8 cellular contexts compared by ENCODE assay signal in the genomic region with DNA sequence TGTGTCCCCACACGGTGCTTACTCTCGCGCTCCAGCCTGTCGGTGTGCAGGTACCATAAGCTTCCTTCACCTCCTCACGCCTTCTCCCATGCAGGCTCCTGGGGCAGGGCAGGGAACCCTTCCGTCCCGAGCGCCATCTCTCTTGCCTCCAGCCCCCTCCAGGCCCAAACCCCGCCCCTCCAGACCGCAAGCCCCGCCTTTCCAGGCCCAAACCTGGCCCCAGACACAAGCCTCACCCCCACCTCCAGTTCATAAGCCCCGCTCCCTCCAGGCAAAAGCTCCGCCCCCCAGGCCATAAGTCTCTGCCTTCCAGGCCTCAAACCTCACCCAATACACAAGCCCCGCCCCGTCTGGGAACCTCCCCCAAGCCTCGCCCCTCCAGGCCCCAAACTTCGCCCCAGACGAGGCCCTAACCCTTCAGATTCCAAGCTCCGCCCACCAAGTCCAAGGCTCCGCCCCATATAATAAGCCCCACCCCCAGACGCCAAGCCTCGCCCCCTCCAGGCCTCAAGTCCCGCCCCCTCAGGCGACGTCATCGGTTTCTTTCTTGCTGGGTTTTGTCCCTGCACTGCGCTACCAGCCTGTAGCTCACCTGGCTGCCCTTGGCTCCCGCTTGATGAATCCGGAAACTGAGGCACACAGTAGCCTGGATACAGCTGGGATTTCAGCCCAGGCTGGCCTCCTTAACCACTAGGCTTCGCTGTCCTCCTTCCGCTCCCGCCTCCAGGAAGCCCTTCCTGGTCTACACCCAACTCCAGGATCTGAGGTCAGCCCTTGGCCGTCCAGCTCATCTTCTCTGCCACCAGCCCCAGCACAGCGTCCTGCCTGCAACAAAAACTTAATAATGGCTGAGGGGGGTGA. TPM values are rescaled to one million over a fixed set of nuclear protein-coding genes. Genes with fewer than 3 reads are reported as not detected.
A peak's percentile ranks its signal among the peaks of the same experiment; 100 is the strongest.
DNase-seq lines count a peak whose midpoint lies in the region; ATAC-seq and TF ChIP-seq lines count a peak whose summit lies in the region.

No MANE protein-coding gene starts in this region.

- H3K27ac ChIP-seq in RWPE1 = peak overlapping the region; percentile 99
- H3K27ac ChIP-seq in mesenchymal stem cell (ENCODE audit: low read length, poor library complexity, severe bottlenecking) = no peak overlapping the region
- peak overlapping the region; percentile 51 to 95 (median 90) for H3K27ac ChIP-seq in upper lobe of left lung

- H3K79me1 ChIP-seq in mesenchymal stem cell (replicated peaks; ENCODE audit: low read length, poor library complexity, severe bottlenecking) = peaks cover 2% of the 10 kb centered on the region

- no peak for TF ChIP-seq EP300 in upper lobe of left lung (IDR thresholded peaks at IDR 0.05)

- H3K27me3 ChIP-seq in GM06990 (replicated peaks; ENCODE audit: control insufficient read depth, insufficient read depth, low read length) (no peaks in the 10 kb centered on the region), adipocyte (replicated peaks; ENCODE audit: control insufficient read depth, insufficient read depth, low read length) (no peaks in the 10 kb centered on the region), mesenchymal stem cell (ENCODE audit: control insufficient read depth in 1 of 2, insufficient read depth in 1 of 2, low read length in 2 of 2) (no peaks in the 10 kb centered on the region), upper lobe of left lung (no peaks in the 10 kb centered on the region)

- H3K9ac ChIP-seq in adipocyte (ENCODE audit: low read length) (no peak overlapping the region), mesenchymal stem cell (ENCODE audit: low read length) (no peak overlapping the region)

- H3K14ac ChIP-seq in mesenchymal stem cell (ENCODE audit: low read length in 2 of 2) = no peak overlapping the region

- no peak overlapping the region for H2AFZ ChIP-seq in mesenchymal stem cell (ENCODE audit: low read depth, low read length)

- peaks cover 14% of the 10 kb centered on the region for H3K36me3 ChIP-seq in GM06990 (ENCODE audit: control insufficient read depth, insufficient read depth, low read length)
- peaks cover 25% of the 10 kb centered on the region for H3K36me3 ChIP-seq in adipocyte (ENCODE audit: control insufficient read depth, insufficient read depth, low read length, severe bottlenecking)
- peaks cover 22 to 27% of the 10 kb centered on the region in 2 experiments for H3K36me3 ChIP-seq in mesenchymal stem cell (ENCODE audit: control insufficient read depth in 1 of 2, insufficient read depth in 2 of 2, low read depth in 1 of 2, low read length in 2 of 2)
- H3K36me3 ChIP-seq in upper lobe of left lung = peaks cover 19 to 25% (median 23%) of the 10 kb centered on the region in 4 donors

- H3K4me3 ChIP-seq in GM06990 (replicated peaks; ENCODE audit: low read depth, low read length) (no peak overlapping the region), adipocyte (ENCODE audit: low read length) (no peak overlapping the region), mesenchymal stem cell (ENCODE audit: insufficient read depth in 1 of 2, low read depth in 1 of 2, low read length in 2 of 2) (no peak overlapping the region), upper lobe of left lung (peak overlapping the region in 3 of 4 donors; percentile 3 to 30 (median 6))

- H2BK12ac ChIP-seq in mesenchymal stem cell (ENCODE audit: low read length in 2 of 2) = peak overlapping the region in 1 of 2 experiments; percentile 21

- no peak overlapping the region for H3K23ac ChIP-seq in mesenchymal stem cell (ENCODE audit: low read length in 2 of 2)

- POLR2A ChIA-PET in RWPE1 (lab: Yijun Ruan, JAX; ENCODE audit: low non-redundant PET) = interaction anchor here (0.6 to 0.7 kb wide), 2 partner anchors 15 to 143 kb away, joined by 4 to 5 read pairs; no protein-coding TSS in a partner anchor

- peak; percentile 81 for DNase-seq in GM06990 (ENCODE audit: extremely low read depth, insufficient read length)
- peak; percentile 64 for DNase-seq in RWPE1 (ENCODE audit: low spot score)
- peak; percentile 57 for DNase-seq in adipocyte (ENCODE audit: low read depth)
- DNase-seq in mesenchymal stem cell = peak; percentile 28
- peak; percentile 85 to 88 for DNase-seq in upper lobe of left lung
- DNase-seq in NCI-H1417 treated with DMSO at 0.1 percent for 48 hours (lab: John Stamatoyannopoulos, UW) = no peak
- no peak for DNase-seq in NCI-H2227 (lab: John Stamatoyannopoulos, UW; ENCODE audit: unreplicated experiment)

- no peak overlapping the region for H2BK120ac ChIP-seq in mesenchymal stem cell (ENCODE audit: low read depth, low read length)

- H4K91ac ChIP-seq in mesenchymal stem cell (ENCODE audit: low read length) = peak overlapping the region; percentile 70

- WGBS in mesenchymal stem cell = 55% methylated on average over 33 of the region's 34 CpGs
- 46 to 49% methylated on average over 29 to 30 of the region's 34 CpGs for WGBS in upper lobe of left lung, 2 donors

- CTCF ChIA-PET in RWPE1 (lab: Yijun Ruan, JAX) = interaction anchor here (0.6 to 1.1 kb wide), 3 partner anchors 14 to 35 kb away, joined by 3 to 5 read pairs (median 3); no protein-coding TSS in a partner anchor

- no peak overlapping the region for H2AK5ac ChIP-seq in mesenchymal stem cell (ENCODE audit: low read length, severe bottlenecking)

- no peak for TF ChIP-seq CTCF in GM06990 (IDR thresholded peaks at IDR 0.05; ENCODE audit: insufficient read depth, low read length, poor library complexity, severe bottlenecking)
- no peak for TF ChIP-seq CTCF in RWPE1 (conservative IDR thresholded peaks at IDR 0.05; ENCODE audit: low read depth)
- no peak for TF ChIP-seq CTCF in upper lobe of left lung (IDR thresholded peaks at IDR 0.05)

- H3K4me2 ChIP-seq in mesenchymal stem cell (ENCODE audit: low read length, poor library complexity, severe bottlenecking) = no peak overlapping the region

- no peak overlapping the region for H3K18ac ChIP-seq in mesenchymal stem cell (ENCODE audit: low read depth in 1 of 2, low read length in 2 of 2)

- H2BK5ac ChIP-seq in mesenchymal stem cell (ENCODE audit: low read depth, low read length, poor library complexity, severe bottlenecking) = no peak overlapping the region

- peak in 1 of 4 donors; percentile 50 for TF ChIP-seq POLR2A in upper lobe of left lung (IDR thresholded peaks at IDR 0.05)

- no peak overlapping the region for H3K4ac ChIP-seq in mesenchymal stem cell (ENCODE audit: low read depth in 1 of 2, low read length in 2 of 2)

- ATAC-seq in upper lobe of left lung (ENCODE audit: low FRiP score in 2 of 2) (peak; percentile 49 to 82), HG03469 (IDR thresholded peaks at IDR 0.05; ENCODE audit: unreplicated experiment) (no peak)

- H4K8ac ChIP-seq in mesenchymal stem cell (ENCODE audit: low read length) = no peak overlapping the region

- peaks cover 15% of the 10 kb centered on the region for H3K4me1 ChIP-seq in adipocyte (ENCODE audit: control insufficient read depth, insufficient read depth, low read length)
- peaks cover 22% of the 10 kb centered on the region for H3K4me1 ChIP-seq in mesenchymal stem cell (ENCODE audit: control insufficient read depth, insufficient read depth, low read depth, low read length)
- peaks cover 33 to 59% (median 45%) of the 10 kb centered on the region in 4 donors for H3K4me1 ChIP-seq in upper lobe of left lung

- H2BK15ac ChIP-seq in mesenchymal stem cell (ENCODE audit: low read depth, poor library complexity, severe bottlenecking) = peak overlapping the region; percentile 90

- H3K9me3 ChIP-seq in adipocyte (ENCODE audit: control insufficient read depth, low read length) (peaks cover 8% of the 10 kb centered on the region), mesenchymal stem cell (ENCODE audit: control insufficient read depth, low read length) (no peaks in the 10 kb centered on the region), upper lobe of left lung (peaks cover 0 to 7% (median 4%) of the 10 kb centered on the region in 4 donors)

RNA-seq across cellular contexts. Expression of a gene that starts 16.1 kb away (rescaled TPM):
- 126 TPM for polyA plus RNA-seq in mesenchymal stem cell (2013, experiment 1 of 2)
- polyA plus RNA-seq in mesenchymal stem cell (2013, experiment 2 of 2) = 128 TPM
- 100 to 1,000 TPM; 200 to 397 (median 264) TPM for total RNA-seq in upper lobe of left lung

RNA-seq across cellular contexts. Expression of a gene that starts 19.4 kb away (rescaled TPM):
- polyA plus RNA-seq in mesenchymal stem cell (2013, experiment 1 of 2) = 60.4 TPM
- polyA plus RNA-seq in mesenchymal stem cell (2013, experiment 2 of 2) = 58.7 TPM
- total RNA-seq in upper lobe of left lung = 10 to 100 TPM; 49.0 to 87.3 (median 69.8) TPM

Comparison
In these comparisons a context has a peak if more than half of its experiments do, and no peak if none do; other contexts are left out.
1. DNase-seq: peak in GM06990 (single experiment), RWPE1 (single experiment), adipocyte (single experiment), mesenchymal stem cell (single experiment) and upper lobe of left lung (2 of 2); none in NCI-H1417 treated with DMSO at 0.1 percent for 48 hours (single experiment) and NCI-H2227 (single experiment).
2. H3K4me3 ChIP-seq: peak in upper lobe of left lung (3 of 4); none in GM06990 (single experiment), adipocyte (single experiment) and mesenchymal stem cell (0 of 2).